8 cellular contexts compared by ENCODE assay signal in the genomic region with DNA sequence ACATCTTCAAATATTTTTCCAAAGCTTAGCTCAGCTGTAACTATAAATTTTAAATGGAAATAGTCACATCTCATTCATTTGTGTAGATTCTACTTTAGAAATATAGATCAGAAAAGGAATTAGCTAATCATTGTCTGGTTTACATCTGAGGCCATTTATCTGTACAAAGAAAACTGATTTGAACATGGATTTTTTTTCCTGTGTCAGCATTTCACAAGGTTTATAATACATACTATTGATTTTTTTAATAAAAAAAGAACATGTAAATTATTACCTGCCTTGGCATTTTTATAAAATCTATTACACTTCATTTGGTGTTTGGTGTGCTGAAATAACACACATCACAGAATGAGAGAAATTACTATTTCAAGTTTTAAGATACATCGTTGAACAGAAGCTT. TPM values are rescaled to one million over a fixed set of nuclear protein-coding genes. Genes with fewer than 3 reads are reported as not detected.
"Had no signal": no experiment of that assay in that cellular context is flagged by ENCODE, and none has a peak within 500 bp of the region (broad histone marks: within the 10 kb centered on the region; RNA-seq: fewer than 3 reads in every experiment).

No MANE protein-coding gene starts in this region.

- H2AFZ ChIP-seq: GM23338 had no signal

- H3K9me3 ChIP-seq: HAP-1 had no signal

- H3K4me3 ChIP-seq: GM23338, HAP-1 had no signal

- DNase-seq: H7, HFFc6, KG1 had no signal

- H3K36me3 ChIP-seq: HAP-1 had no signal

- H3K4me2 ChIP-seq: GM23338 had no signal

- H3K27ac ChIP-seq: HL-60 had no signal

- ATAC-seq: GM23338, HCT116 had no signal

RNA-seq across cellular contexts. Expression of a gene that starts 3.5 kb away (rescaled TPM):
- total RNA-seq: HFFc6 had no signal
- polyA plus RNA-seq: IgD-negative memory B cell had no signal
